ENCODE assay signal across 8 cellular contexts in genomic region chr17:29569245-29569950, GRCh38. TPM values are rescaled to one million over a fixed set of nuclear protein-coding genes. Genes with fewer than 3 reads are reported as not detected.
A peak's percentile ranks its signal among the peaks of the same experiment; 100 is the strongest.
DNase-seq lines count a peak whose midpoint lies in the region; ATAC-seq and TF ChIP-seq lines count a peak whose summit lies in the region.

No MANE protein-coding gene starts in this region.

- H3K9me3 Mint-ChIP-seq in activated naive CD4-positive, alpha-beta T cell treated with anti-CD3 and anti-CD28 coated beads, Interleukin-2, amount 50 U/mL, for 24 hours, result no peaks in the 10 kb centered on the region
- H3K9me3 Mint-ChIP-seq in activated naive CD8-positive, alpha-beta T cell treated with anti-CD3 and anti-CD28 coated beads for 36 hours, result no peaks in the 10 kb centered on the region

- no peaks in the 10 kb centered on the region for H3K27me3 ChIP-seq in kidney epithelial cell (ENCODE audit: control insufficient read depth, insufficient read depth, low read length)

- no peak for TF ChIP-seq CTCF in kidney epithelial cell (IDR thresholded peaks at IDR 0.05; ENCODE audit: insufficient read depth, low read length, poor library complexity, severe bottlenecking)

- H3K27me3 Mint-ChIP-seq in activated naive CD4-positive, alpha-beta T cell treated with anti-CD3 and anti-CD28 coated beads, Interleukin-2, amount 50 U/mL, for 24 hours, result no peaks in the 10 kb centered on the region
- H3K27me3 Mint-ChIP-seq in activated naive CD8-positive, alpha-beta T cell treated with anti-CD3 and anti-CD28 coated beads for 36 hours, result no peaks in the 10 kb centered on the region

- H3K4me3 ChIP-seq in kidney epithelial cell (ENCODE audit: low read depth, low read length), result peak overlapping the region; percentile 57

- DNase-seq in activated naive CD4-positive, alpha-beta T cell treated with anti-CD3 and anti-CD28 coated beads, Interleukin-2, amount 50 U/mL, for 16 hours, result no peak
- DNase-seq in activated naive CD8-positive, alpha-beta T cell treated with anti-CD3 and anti-CD28 coated beads for 36 hours, result no peak
- no peak for DNase-seq in kidney epithelial cell (ENCODE audit: low read depth)
- DNase-seq in stimulated activated CD4-positive, alpha-beta T cell treated with anti-CD3 and anti-CD28 coated beads, Interleukin-12 subunit alpha, Interleukin-12 subunit beta, amount 100 ng/mL, for 4 hours, result no peak
- DNase-seq in NCI-H187 (lab: John Stamatoyannopoulos, UW), result no peak

- peak overlapping the region; percentile 78 for H3K27ac ChIP-seq in temporal lobe (ENCODE audit: low read depth, low read length)

- ATAC-seq in HG02884 (IDR thresholded peaks at IDR 0.05; ENCODE audit: unreplicated experiment), result no peak

- peaks cover 5% of the 10 kb centered on the region for H3K36me3 ChIP-seq in kidney epithelial cell (ENCODE audit: control insufficient read depth, insufficient read depth, low read length)

- peak overlapping the region; percentile 88 for H3K4me3 Mint-ChIP-seq in activated naive CD4-positive, alpha-beta T cell treated with anti-CD3 and anti-CD28 coated beads, Interleukin-2, amount 50 U/mL, for 24 hours
- H3K4me3 Mint-ChIP-seq in activated naive CD8-positive, alpha-beta T cell treated with anti-CD3 and anti-CD28 coated beads for 36 hours, result peak overlapping the region; percentile 71

- H3K4me1 Mint-ChIP-seq in activated naive CD4-positive, alpha-beta T cell treated with anti-CD3 and anti-CD28 coated beads, Interleukin-2, amount 50 U/mL, for 24 hours, result peaks cover 22% of the 10 kb centered on the region
- peaks cover 25% of the 10 kb centered on the region for H3K4me1 Mint-ChIP-seq in activated naive CD8-positive, alpha-beta T cell treated with anti-CD3 and anti-CD28 coated beads for 36 hours

- H3K36me3 Mint-ChIP-seq in activated naive CD4-positive, alpha-beta T cell treated with anti-CD3 and anti-CD28 coated beads, Interleukin-2, amount 50 U/mL, for 24 hours, result no peaks in the 10 kb centered on the region
- peaks cover 12% of the 10 kb centered on the region for H3K36me3 Mint-ChIP-seq in activated naive CD8-positive, alpha-beta T cell treated with anti-CD3 and anti-CD28 coated beads for 36 hours

- peak overlapping the region; percentile 30 for H3K27ac Mint-ChIP-seq in activated naive CD4-positive, alpha-beta T cell treated with anti-CD3 and anti-CD28 coated beads, Interleukin-2, amount 50 U/mL, for 24 hours
- H3K27ac Mint-ChIP-seq in activated naive CD8-positive, alpha-beta T cell treated with anti-CD3 and anti-CD28 coated beads for 36 hours, result no peak overlapping the region

RNA-seq across cellular contexts. Expression of gene TP53I13, which starts 0.9 kb away (rescaled TPM):
- total RNA-seq in activated naive CD8-positive, alpha-beta T cell treated with anti-CD3 and anti-CD28 coated beads for 36 hours, result 10 to 100 TPM; 31.2 to 35.3 TPM
- total RNA-seq in kidney epithelial cell (68.4 and 70.4 TPM in 2 replicates), temporal lobe (4.4 TPM)

RNA-seq across cellular contexts. Expression of gene ABHD15, which starts 2.6 kb away (rescaled TPM):
- 1 to 10 TPM; 8.6 to 8.8 TPM for total RNA-seq in activated naive CD8-positive, alpha-beta T cell treated with anti-CD3 and anti-CD28 coated beads for 36 hours
- total RNA-seq in kidney epithelial cell (6.4 and 8.3 TPM in 2 replicates), temporal lobe (0.74 TPM)

RNA-seq across cellular contexts. Expression of gene GIT1, which starts 20.1 kb away (rescaled TPM):
- 10 to 100 TPM; 63.5 to 63.7 TPM for total RNA-seq in activated naive CD8-positive, alpha-beta T cell treated with anti-CD3 and anti-CD28 coated beads for 36 hours
- total RNA-seq in kidney epithelial cell (63.8 and 89.8 TPM in 2 replicates), temporal lobe (42.5 TPM)

RNA-seq across cellular contexts. Expression of gene ANKRD13B, which starts 23.5 kb away (rescaled TPM):
- 10 to 100 TPM; 17.9 to 20.8 TPM for total RNA-seq in activated naive CD8-positive, alpha-beta T cell treated with anti-CD3 and anti-CD28 coated beads for 36 hours
- total RNA-seq in kidney epithelial cell (13.1 and 13.8 TPM in 2 replicates), temporal lobe (23.1 TPM)

RNA-seq across cellular contexts. Expression of gene CORO6, which starts 53.3 kb away (rescaled TPM):
- total RNA-seq in activated naive CD8-positive, alpha-beta T cell treated with anti-CD3 and anti-CD28 coated beads for 36 hours, result 1 to 10 TPM; 8.9 to 9.4 TPM
- total RNA-seq in kidney epithelial cell (2.2 and 2.7 TPM in 2 replicates), temporal lobe (0.98 TPM)
